Comparison of ENCODE assay signal across 18 cellular contexts in genomic region chrX:15769300-15769954, GRCh38. TPM values are rescaled to one million over a fixed set of nuclear protein-coding genes. Genes with fewer than 3 reads are reported as not detected.
DNase-seq lines count a peak whose midpoint lies in the region; ATAC-seq and TF ChIP-seq lines count a peak whose summit lies in the region.
"Had no signal": no experiment of that assay in that cellular context is flagged by ENCODE, and none has a peak within 500 bp of the region (broad histone marks: within the 10 kb centered on the region; RNA-seq: fewer than 3 reads in every experiment).

No MANE protein-coding gene starts in this region.

- H3K36me3 Mint-ChIP-seq in GM23338 (ENCODE audit: low read depth) (peaks cover 19% of the 10 kb centered on the region), neural progenitor cell (peaks cover 21% of the 10 kb centered on the region)
- H3K36me3 Mint-ChIP-seq in activated CD8-positive, alpha-beta T cell treated with anti-CD3 and anti-CD28 coated beads, Interleukin-2, amount 10 ng/mL, durations not matched to agents 7 days and 5 days (ENCODE audit: low read depth): peaks cover 12% of the 10 kb centered on the region

- DNase-seq in GM23338 (ENCODE audit: low spot score) (peak; percentile 39), NCI-H526 treated with DMSO at 0.1 percent for 48 hours (lab: John Stamatoyannopoulos, UW) (peak; percentile 31), fibroblast of peridontal ligament (ENCODE audit: extremely low read depth) (peak; percentile 11), neural progenitor cell (ENCODE audit: low spot score) (peak; percentile 55), OCI-M1 (lab: John Stamatoyannopoulos, UW) (no peak)
- no peak for DNase-seq in activated CD8-positive, alpha-beta T cell treated with anti-CD3 and anti-CD28 coated beads, Interleukin-2, amount 10 ng/mL, durations not matched to agents 7 days and 5 days
- DNase-seq: activated CD4-positive, CD25-positive, alpha-beta regulatory T cell treated with anti-CD3 and anti-CD28 coated beads, Interleukin-2, amount 50 U/mL, for 72 hours; activated CD8-positive, alpha-beta memory T cell treated with anti-CD3 and anti-CD28 coated beads for 24 hours; activated naive CD4-positive, alpha-beta T cell treated with anti-CD3 and anti-CD28 coated beads, Interleukin-2, amount 50 U/mL, for 16 hours; body of pancreas; DMS79 treated with DMSO at 0.1 percent for 48 hours; heart right ventricle; naive thymus-derived CD8-positive, alpha-beta T cell; NCI-H1105 treated with DMSO at 0.1 percent for 48 hours; stimulated activated CD4-positive, alpha-beta T cell treated with anti-CD3 and anti-CD28 coated beads, Interleukin-2, amount 100 ng/mL, for 24 hours; stimulated activated naive B cell treated with anti-CD40 and anti-IgM and Interleukin-4, amounts not matched to agents 10 μg/mL and 1 μg/mL and 100 μg/mL, for 72 hours had no signal

- H3K9me2 ChIP-seq in GM23338 (ENCODE audit: insufficient read depth): no peaks in the 10 kb centered on the region

- H3K4me3 Mint-ChIP-seq in GM23338 (peak overlapping the region; percentile 41; the same call in 1 of the 3 replicates), neural progenitor cell (no peak overlapping the region)
- no peak overlapping the region for H3K4me3 Mint-ChIP-seq in activated CD8-positive, alpha-beta T cell treated with anti-CD3 and anti-CD28 coated beads, Interleukin-2, amount 10 ng/mL, durations not matched to agents 7 days and 5 days
- H3K4me3 Mint-ChIP-seq: naive thymus-derived CD8-positive, alpha-beta T cell; stimulated activated naive B cell treated with anti-CD40 and anti-IgM and Interleukin-4, amounts not matched to agents 10 μg/mL and 1 μg/mL and 100 μg/mL, for 72 hours had no signal

- H3K79me2 ChIP-seq in GM23338 (replicated peaks; ENCODE audit: insufficient read depth) (no peaks in the 10 kb centered on the region), neural progenitor cell (ENCODE audit: low read depth) (no peaks in the 10 kb centered on the region)

- H3K27ac Mint-ChIP-seq in GM23338: peak overlapping the region; percentile 77
- H3K27ac Mint-ChIP-seq in neural progenitor cell: peak overlapping the region; percentile 69
- H3K27ac Mint-ChIP-seq in activated CD8-positive, alpha-beta T cell treated with anti-CD3 and anti-CD28 coated beads, Interleukin-2, amount 10 ng/mL, durations not matched to agents 7 days and 5 days: no peak overlapping the region
- H3K27ac Mint-ChIP-seq: stimulated activated naive B cell treated with anti-CD40 and anti-IgM and Interleukin-4, amounts not matched to agents 10 μg/mL and 1 μg/mL and 100 μg/mL, for 72 hours had no signal

- H3K9me3 ChIP-seq in neural progenitor cell (ENCODE audit: low read depth): peaks cover 6% of the 10 kb centered on the region
- H3K9me3 ChIP-seq: body of pancreas, heart right ventricle had no signal

- H3K27me3 Mint-ChIP-seq in GM23338 (ENCODE audit: insufficient read depth, low read depth, poor library complexity): no peaks in the 10 kb centered on the region
- no peaks in the 10 kb centered on the region for H3K27me3 Mint-ChIP-seq in neural progenitor cell (ENCODE audit: insufficient read depth, low read depth)
- no peaks in the 10 kb centered on the region for H3K27me3 Mint-ChIP-seq in activated CD8-positive, alpha-beta T cell treated with anti-CD3 and anti-CD28 coated beads, Interleukin-2, amount 10 ng/mL, durations not matched to agents 7 days and 5 days (ENCODE audit: low read depth)
- H3K27me3 Mint-ChIP-seq: naive thymus-derived CD8-positive, alpha-beta T cell; stimulated activated naive B cell treated with anti-CD40 and anti-IgM and Interleukin-4, amounts not matched to agents 10 μg/mL and 1 μg/mL and 100 μg/mL, for 72 hours had no signal

- no peak overlapping the region for H3K9ac ChIP-seq in neural progenitor cell

- H3F3A ChIP-seq in GM23338 (replicated peaks; ENCODE audit: low read depth) (no peaks in the 10 kb centered on the region), neural progenitor cell (ENCODE audit: low read depth) (peaks cover 25% of the 10 kb centered on the region)

- CTCF ChIA-PET in activated CD8-positive, alpha-beta T cell treated with anti-CD3 and anti-CD28 coated beads, Interleukin-2, amount 10 ng/mL, durations not matched to agents 7 days and 5 days (lab: Charles Lee): interaction anchor here (1.1 kb wide), 1 partner anchor 10 kb away, joined by 4 read pairs; no protein-coding TSS in a partner anchor

- H3K4me1 ChIP-seq in GM23338 (ENCODE audit: insufficient read depth): peaks cover 9% of the 10 kb centered on the region
- H3K4me1 ChIP-seq in neural progenitor cell: peaks cover 12% of the 10 kb centered on the region
- H3K4me1 ChIP-seq: body of pancreas, heart right ventricle had no signal

- H3K4me3 ChIP-seq in GM23338 (no peak overlapping the region), neural progenitor cell (no peak overlapping the region)
- H3K4me3 ChIP-seq: body of pancreas, heart right ventricle had no signal

- ATAC-seq in GM23338 (peak; percentile 91), GM21576 (IDR thresholded peaks at IDR 0.05; ENCODE audit: unreplicated experiment) (no peak)
- no peak for ATAC-seq in activated CD8-positive, alpha-beta T cell treated with anti-CD3 and anti-CD28 coated beads, Interleukin-2, amount 10 ng/mL, durations not matched to agents 7 days and 5 days
- ATAC-seq: body of pancreas; HCT116; heart right ventricle; naive thymus-derived CD8-positive, alpha-beta T cell; stimulated activated naive B cell treated with anti-CD40 and anti-IgM and Interleukin-4, amounts not matched to agents 10 μg/mL and 1 μg/mL and 100 μg/mL, for 72 hours had no signal

- no peaks in the 10 kb centered on the region for H3K36me3 ChIP-seq in GM23338 (ENCODE audit: insufficient read depth)
- peaks cover 6% of the 10 kb centered on the region for H3K36me3 ChIP-seq in neural progenitor cell

- H4K20me1 ChIP-seq in GM23338 (replicated peaks; ENCODE audit: insufficient read depth): no peaks in the 10 kb centered on the region
- H4K20me1 ChIP-seq in neural progenitor cell (ENCODE audit: low read depth): no peaks in the 10 kb centered on the region

- H3K9me3 Mint-ChIP-seq in GM23338: 0 out of 3 replicates have a peak, but pooled peaks cover 2% of the 10 kb centered on the region
- peaks cover 5% of the 10 kb centered on the region for H3K9me3 Mint-ChIP-seq in neural progenitor cell
- no peaks in the 10 kb centered on the region for H3K9me3 Mint-ChIP-seq in activated CD8-positive, alpha-beta T cell treated with anti-CD3 and anti-CD28 coated beads, Interleukin-2, amount 10 ng/mL, durations not matched to agents 7 days and 5 days (ENCODE audit: insufficient read depth)
- H3K9me3 Mint-ChIP-seq: naive thymus-derived CD8-positive, alpha-beta T cell; stimulated activated naive B cell treated with anti-CD40 and anti-IgM and Interleukin-4, amounts not matched to agents 10 μg/mL and 1 μg/mL and 100 μg/mL, for 72 hours had no signal

- TF ChIP-seq CTCF in GM23338 (conservative IDR thresholded peaks at IDR 0.05; ENCODE audit: low read depth in 2 of 2) (no peak), neural progenitor cell (IDR thresholded peaks at IDR 0.05) (no peak)

- peak overlapping the region; percentile 81 for H3K27ac ChIP-seq in GM23338 (ENCODE audit: low read depth)
- H3K27ac ChIP-seq in neural progenitor cell: peak overlapping the region; percentile 67
- H3K27ac ChIP-seq: body of pancreas, heart right ventricle had no signal

- POLR2A ChIA-PET in activated CD8-positive, alpha-beta T cell treated with anti-CD3 and anti-CD28 coated beads, Interleukin-2, amount 10 ng/mL, durations not matched to agents 7 days and 5 days (lab: Charles Lee): no interaction called here

- H3K27me3 ChIP-seq in GM23338 (ENCODE audit: insufficient read depth): no peaks in the 10 kb centered on the region
- no peaks in the 10 kb centered on the region for H3K27me3 ChIP-seq in neural progenitor cell
- H3K27me3 ChIP-seq: body of pancreas, heart right ventricle had no signal

- peaks cover 23% of the 10 kb centered on the region for H3K4me1 Mint-ChIP-seq in GM23338
- peaks cover 11% of the 10 kb centered on the region for H3K4me1 Mint-ChIP-seq in neural progenitor cell
- H3K4me1 Mint-ChIP-seq in activated CD8-positive, alpha-beta T cell treated with anti-CD3 and anti-CD28 coated beads, Interleukin-2, amount 10 ng/mL, durations not matched to agents 7 days and 5 days (ENCODE audit: low read depth): peaks cover 7% of the 10 kb centered on the region

- H2AFZ ChIP-seq in GM23338: no peak overlapping the region
- no peak overlapping the region for H2AFZ ChIP-seq in neural progenitor cell (replicated peaks)

- H3K4me2 ChIP-seq in GM23338 (peak overlapping the region; percentile 22; the same call in 1 of the 2 replicates), neural progenitor cell (peak overlapping the region; percentile 50)

RNA-seq across cellular contexts. Expression of gene ZRSR2, which starts 20.9 kb away (rescaled TPM):
- total RNA-seq in GM23338 (2014; rRNA removed; shearing (Covaris generic)): 5.2 and 7.7 TPM in 2 replicates
- 40.9 and 45.1 TPM in 2 replicates for polyA plus RNA-seq in GM23338 (2016; fragmentation: Nextera tagmentation; extraction: Ambion mirVana)
- total RNA-seq in neural progenitor cell (ENCODE audit: low replicate concordance): 8.6 and 15.2 TPM in 2 replicates
- total RNA-seq in activated CD8-positive, alpha-beta T cell treated with anti-CD3 and anti-CD28 coated beads, Interleukin-2, amount 10 ng/mL, durations not matched to agents 7 days and 5 days: 10 to 100 TPM; 15.9 to 16.0 TPM

RNA-seq across cellular contexts. Expression of gene CA5B, which starts 31.4 kb away (rescaled TPM):
- 4.8 and 8.0 TPM in 2 replicates for total RNA-seq in GM23338 (2014; rRNA removed; shearing (Covaris generic))
- 6.1 and 7.3 TPM in 2 replicates for polyA plus RNA-seq in GM23338 (2016; fragmentation: Nextera tagmentation; extraction: Ambion mirVana)
- total RNA-seq in neural progenitor cell (ENCODE audit: low replicate concordance): 5.6 and 6.7 TPM in 2 replicates
- total RNA-seq in activated CD8-positive, alpha-beta T cell treated with anti-CD3 and anti-CD28 coated beads, Interleukin-2, amount 10 ng/mL, durations not matched to agents 7 days and 5 days: 10 to 100 TPM; 16.2 to 16.6 TPM

Comparison
In these comparisons a context has a peak if more than half of its experiments do, and no peak if none do; other contexts are left out.
1. DNase-seq: peak in GM23338 (single experiment), NCI-H526 treated with DMSO at 0.1 percent for 48 hours (single experiment), fibroblast of peridontal ligament (single experiment) and neural progenitor cell (single experiment); none in OCI-M1 (single experiment) and activated CD8-positive, alpha-beta T cell treated with anti-CD3 and anti-CD28 coated beads, Interleukin-2, amount 10 ng/mL, durations not matched to agents 7 days and 5 days (single experiment).